8 cellular contexts compared by ENCODE assay signal in genomic region chr17:27526603-27527002, GRCh38.
DNase-seq lines count a peak whose midpoint lies in the region; ATAC-seq and TF ChIP-seq lines count a peak whose summit lies in the region.

No MANE protein-coding gene starts in this region.

- no peaks in the 10 kb centered on the region for H3K27me3 Mint-ChIP-seq in chondrocyte (ENCODE audit: low read depth)

- H3K4me1 Mint-ChIP-seq in chondrocyte (ENCODE audit: low read depth) = peaks cover 67% of the 10 kb centered on the region

- H3K4me3 ChIP-seq in neutrophil (ENCODE audit: low read depth in 1 of 2, low read length in 1 of 2) = peak overlapping the region; percentile 35 to 48

- no peaks in the 10 kb centered on the region for H3K9me3 Mint-ChIP-seq in chondrocyte (ENCODE audit: low read depth)

- H3K4me3 Mint-ChIP-seq in chondrocyte (ENCODE audit: unreplicated experiment) = peak overlapping the region; percentile 28

- H3K27ac Mint-ChIP-seq in chondrocyte (ENCODE audit: unreplicated experiment) = peak overlapping the region; percentile 68

- TF ChIP-seq CTCF in chondrocyte (IDR thresholded peaks at IDR 0.05) = no peak
- no peak for TF ChIP-seq CTCF in neutrophil (IDR thresholded peaks at IDR 0.05)

- no peaks in the 10 kb centered on the region for H3K36me3 Mint-ChIP-seq in chondrocyte (ENCODE audit: low read depth)

- peaks cover 62 to 65% of the 10 kb centered on the region in 2 experiments for H3K4me1 ChIP-seq in neutrophil (ENCODE audit: control insufficient read depth in 1 of 2, insufficient read depth in 1 of 2, low read depth in 1 of 2, low read length in 1 of 2)

- no peaks in the 10 kb centered on the region for H3K9me3 ChIP-seq in neutrophil

- peak; percentile 58 for DNase-seq in GDM1 (lab: John Stamatoyannopoulos, UW)
- DNase-seq in NCI-H69 (lab: John Stamatoyannopoulos, UW) = peak; percentile 15
- no peak for DNase-seq in chondrocyte (ENCODE audit: low spot score)
- DNase-seq in NCI-H2171 treated with DMSO at 0.1 percent for 48 hours (lab: John Stamatoyannopoulos, UW) = no peak
- no peak for DNase-seq in COR-L47 (lab: John Stamatoyannopoulos, UW)

- peak; percentile 66 for ATAC-seq in GM21619 (IDR thresholded peaks at IDR 0.05; ENCODE audit: unreplicated experiment)
- no peak for ATAC-seq in HG03469 (IDR thresholded peaks at IDR 0.05; ENCODE audit: unreplicated experiment)

- H3K27ac ChIP-seq in neutrophil = peak overlapping the region; percentile 79

- H3K36me3 ChIP-seq in neutrophil = no peaks in the 10 kb centered on the region

- no peaks in the 10 kb centered on the region for H3K27me3 ChIP-seq in neutrophil

Comparison
In these comparisons a context has a peak if more than half of its experiments do, and no peak if none do; other contexts are left out.
1. DNase-seq: peak in GDM1 (single experiment) and NCI-H69 (single experiment); none in chondrocyte (single experiment), NCI-H2171 treated with DMSO at 0.1 percent for 48 hours (single experiment) and COR-L47 (single experiment).